Comparison of ENCODE assay signal across 8 cellular contexts in the genomic region with DNA sequence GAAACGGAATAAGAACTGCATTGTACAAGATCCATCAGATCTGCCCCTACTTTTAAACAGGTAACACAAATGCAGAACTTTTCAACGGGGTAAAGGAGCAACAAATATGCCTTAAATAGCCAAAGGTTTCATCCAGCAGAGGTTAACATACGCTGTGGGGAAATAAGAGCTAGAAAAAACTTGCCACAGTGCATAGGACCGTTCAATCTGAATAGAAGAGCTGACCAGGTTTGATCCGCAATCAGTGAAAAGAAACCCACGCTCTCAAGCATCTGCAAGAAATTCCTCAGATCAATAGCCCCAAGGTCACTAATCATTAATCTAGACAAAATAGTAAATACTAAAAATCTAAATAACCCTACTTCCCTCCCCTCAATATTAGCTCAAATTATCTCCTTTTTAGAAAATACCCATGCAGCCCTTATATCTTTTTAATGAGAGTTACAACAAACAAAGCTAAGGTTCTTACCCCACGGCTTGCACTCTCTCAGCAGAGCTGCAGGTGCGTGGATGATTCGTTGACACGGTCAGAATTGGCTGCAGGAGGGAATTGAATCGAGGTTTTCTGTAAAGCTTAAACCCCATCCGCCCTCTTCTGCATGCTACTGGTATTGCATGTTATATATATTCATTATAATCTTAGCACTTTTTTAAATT. TPM values are rescaled to one million over a fixed set of nuclear protein-coding genes. Genes with fewer than 3 reads are reported as not detected.
DNase-seq lines count a peak whose midpoint lies in the region; ATAC-seq, FAIRE-seq and TF ChIP-seq lines count a peak whose summit lies in the region.

A gene with protein sequence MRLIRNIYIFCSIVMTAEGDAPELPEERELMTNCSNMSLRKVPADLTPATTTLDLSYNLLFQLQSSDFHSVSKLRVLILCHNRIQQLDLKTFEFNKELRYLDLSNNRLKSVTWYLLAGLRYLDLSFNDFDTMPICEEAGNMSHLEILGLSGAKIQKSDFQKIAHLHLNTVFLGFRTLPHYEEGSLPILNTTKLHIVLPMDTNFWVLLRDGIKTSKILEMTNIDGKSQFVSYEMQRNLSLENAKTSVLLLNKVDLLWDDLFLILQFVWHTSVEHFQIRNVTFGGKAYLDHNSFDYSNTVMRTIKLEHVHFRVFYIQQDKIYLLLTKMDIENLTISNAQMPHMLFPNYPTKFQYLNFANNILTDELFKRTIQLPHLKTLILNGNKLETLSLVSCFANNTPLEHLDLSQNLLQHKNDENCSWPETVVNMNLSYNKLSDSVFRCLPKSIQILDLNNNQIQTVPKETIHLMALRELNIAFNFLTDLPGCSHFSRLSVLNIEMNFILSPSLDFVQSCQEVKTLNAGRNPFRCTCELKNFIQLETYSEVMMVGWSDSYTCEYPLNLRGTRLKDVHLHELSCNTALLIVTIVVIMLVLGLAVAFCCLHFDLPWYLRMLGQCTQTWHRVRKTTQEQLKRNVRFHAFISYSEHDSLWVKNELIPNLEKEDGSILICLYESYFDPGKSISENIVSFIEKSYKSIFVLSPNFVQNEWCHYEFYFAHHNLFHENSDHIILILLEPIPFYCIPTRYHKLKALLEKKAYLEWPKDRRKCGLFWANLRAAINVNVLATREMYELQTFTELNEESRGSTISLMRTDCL (minus strand): TSS at position 539 of the 657 bp plus-strand sequence. CDS start 7,400 bp downstream, outside the sequence.

- peak within 1 kb of the TSS; percentile 79 for H3K4me2 ChIP-seq in OCI-LY1 (ENCODE audit: low read length)

- H3K9ac ChIP-seq in OCI-LY1 (ENCODE audit: low read length), result peak within 1 kb of the TSS; percentile 91

- H3K4me3 ChIP-seq in HL-60 (replicated peaks; ENCODE audit: insufficient read depth, low read length), result no peak within 1 kb of the TSS
- H3K4me3 ChIP-seq in OCI-LY1 (ENCODE audit: low read depth, low read length, poor library complexity, severe bottlenecking), result peak within 1 kb of the TSS; percentile 73

- H3K9me2 ChIP-seq in OCI-LY1 (ENCODE audit: low read depth, low read length), result no peaks in the 10 kb centered on the region

- H3K79me2 ChIP-seq in OCI-LY1 (ENCODE audit: insufficient read depth, low read length), result peaks cover 42% of the 10 kb centered on the region

- H3K27me3 ChIP-seq in HL-60 (ENCODE audit: insufficient read depth, poor library complexity, severe bottlenecking), result no peaks in the 10 kb centered on the region
- no peaks in the 10 kb centered on the region for H3K27me3 ChIP-seq in OCI-LY1 (ENCODE audit: insufficient read depth, low read length)

- no peak within 1 kb of the TSS for H3K27ac ChIP-seq in HL-60 (replicated peaks)
- H3K27ac ChIP-seq in OCI-LY1 (ENCODE audit: low read depth, low read length, poor library complexity, severe bottlenecking), result peak within 1 kb of the TSS; percentile 94

- peaks cover 5% of the 10 kb centered on the region for H3K4me1 Mint-ChIP-seq in brain
- H3K4me1 Mint-ChIP-seq in stimulated activated naive CD8-positive, alpha-beta T cell treated with anti-CD3 and anti-CD28 coated beads, Interleukin-15, amount 100 ng/mL, for 72 hours, result no peaks in the 10 kb centered on the region

- DNase-seq in NCI-H1436 (lab: John Stamatoyannopoulos, UW) (peak; percentile 51), NCI-H1436 treated with DMSO at 0.1 percent for 48 hours (lab: John Stamatoyannopoulos, UW) (no peak), HL-60 (ENCODE audit: low read depth in 1 of 2, low spot score in 1 of 2) (peak in 1 of 2 experiments; percentile 62)
- DNase-seq in stimulated activated naive CD8-positive, alpha-beta T cell treated with anti-CD3 and anti-CD28 coated beads, Interleukin-15, amount 100 ng/mL, for 72 hours, result no peak

- peaks cover 35% of the 10 kb centered on the region for H3K36me3 ChIP-seq in OCI-LY1 (ENCODE audit: insufficient read depth, low read length)

- H3K4me1 ChIP-seq in OCI-LY1 (ENCODE audit: insufficient read depth, low read length, severe bottlenecking), result peaks cover 57% of the 10 kb centered on the region

- H3K27me3 Mint-ChIP-seq in brain, result no peaks in the 10 kb centered on the region
- no peaks in the 10 kb centered on the region for H3K27me3 Mint-ChIP-seq in stimulated activated naive CD8-positive, alpha-beta T cell treated with anti-CD3 and anti-CD28 coated beads, Interleukin-15, amount 100 ng/mL, for 72 hours

- peak; percentile 48 for ATAC-seq in GM21423 (IDR thresholded peaks at IDR 0.05; ENCODE audit: unreplicated experiment)
- peak; percentile 55 for ATAC-seq in stimulated activated naive CD8-positive, alpha-beta T cell treated with anti-CD3 and anti-CD28 coated beads, Interleukin-15, amount 100 ng/mL, for 72 hours

- H3K9me3 ChIP-seq in OCI-LY1 (ENCODE audit: low read length), result peaks cover 5% of the 10 kb centered on the region

- no peaks in the 10 kb centered on the region for H3F3A ChIP-seq in OCI-LY1 (ENCODE audit: insufficient read depth, low read length)

- TF ChIP-seq CTCF in HL-60 (IDR thresholded peaks at IDR 0.05; ENCODE audit: insufficient read depth, low read length) (peak; percentile 33), OCI-LY1 (IDR thresholded peaks at IDR 0.05; ENCODE audit: low read length) (peak; percentile 65), brain (conservative IDR thresholded peaks at IDR 0.05) (peak; percentile 88 to 91)

- peaks cover 0 to 1% (median 0%) of the 10 kb centered on the region in 5 experiments for H3K9me3 Mint-ChIP-seq in brain
- H3K9me3 Mint-ChIP-seq in stimulated activated naive CD8-positive, alpha-beta T cell treated with anti-CD3 and anti-CD28 coated beads, Interleukin-15, amount 100 ng/mL, for 72 hours, result no peaks in the 10 kb centered on the region

- H3K4me3 Mint-ChIP-seq in brain, result peak within 1 kb of the TSS in 3 of 5 experiments; percentile 44 to 71 (median 66)
- no peak within 1 kb of the TSS for H3K4me3 Mint-ChIP-seq in stimulated activated naive CD8-positive, alpha-beta T cell treated with anti-CD3 and anti-CD28 coated beads, Interleukin-15, amount 100 ng/mL, for 72 hours

- no peak within 1 kb of the TSS for H2AFZ ChIP-seq in OCI-LY1 (ENCODE audit: low read length)

- no peaks in the 10 kb centered on the region for H4K20me1 ChIP-seq in OCI-LY1 (ENCODE audit: insufficient read depth, low read length)

- H3K36me3 Mint-ChIP-seq in brain, result no peaks in the 10 kb centered on the region

- H3K27ac Mint-ChIP-seq in brain, result no peak within 1 kb of the TSS
- no peak within 1 kb of the TSS for H3K27ac Mint-ChIP-seq in stimulated activated naive CD8-positive, alpha-beta T cell treated with anti-CD3 and anti-CD28 coated beads, Interleukin-15, amount 100 ng/mL, for 72 hours

- FAIRE-seq in islet of Langerhans (lab: Jason Lieb, UNC), result peak; percentile 78

RNA-seq across cellular contexts. Expression of the gene that starts here (rescaled TPM):
- 0.20 TPM for polyA plus RNA-seq in brain (ENCODE audit: insufficient read depth, low read depth, low replicate concordance)

Comparison
In these comparisons a context has a peak if more than half of its experiments do, and no peak if none do; other contexts are left out.
1. CTCF ChIP-seq: peak in every context shown above with its lines; median percentile 90 in brain; 65 in OCI-LY1; 33 in HL-60.
2. H3K4me3 Mint-ChIP-seq: peak in brain (3 of 5); none in stimulated activated naive CD8-positive, alpha-beta T cell treated with anti-CD3 and anti-CD28 coated beads, Interleukin-15, amount 100 ng/mL, for 72 hours (0 of 2).